ENCODE assay signal across 12 cellular contexts in the genomic region with DNA sequence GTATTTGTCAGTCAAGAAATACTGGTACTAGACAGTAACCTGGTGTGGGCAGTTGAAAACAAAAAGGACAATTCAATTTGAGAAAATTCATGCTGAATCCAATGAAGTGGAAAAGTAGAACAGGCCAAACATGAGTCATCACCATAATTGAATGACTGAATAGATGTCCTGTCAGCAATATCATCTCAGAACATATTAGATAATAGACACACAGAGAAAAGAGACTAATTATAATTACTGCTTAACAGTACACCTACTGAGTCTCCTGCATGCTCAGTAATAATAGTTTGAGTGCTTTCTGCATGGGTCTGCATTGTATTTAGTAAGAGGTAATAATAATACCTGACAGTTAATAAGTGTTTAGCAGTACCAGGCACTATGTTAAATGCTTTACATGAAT.
DNase-seq lines count a peak whose midpoint lies in the region; ATAC-seq, FAIRE-seq and TF ChIP-seq lines count a peak whose summit lies in the region.
"Had no signal": no experiment of that assay in that cellular context is flagged by ENCODE, and none has a peak within 500 bp of the region (broad histone marks: within the 10 kb centered on the region; RNA-seq: fewer than 3 reads in every experiment).

No MANE protein-coding gene starts in this region.

- H3K27me3 ChIP-seq in keratinocyte (ENCODE audit: control insufficient read depth, extremely low read depth, insufficient read depth, low read length), result no peaks in the 10 kb centered on the region
- H3K27me3 ChIP-seq: ascending aorta had no signal

- ATAC-seq in HG03159 (IDR thresholded peaks at IDR 0.05; ENCODE audit: unreplicated experiment), result peak; percentile 44
- no peak for ATAC-seq in GM21381 (IDR thresholded peaks at IDR 0.05; ENCODE audit: unreplicated experiment)

- H3K4me3 Mint-ChIP-seq in activated T-cell treated with anti-CD3 and anti-CD28 coated beads, Interleukin-2, amount 50 U/mL, for 24 hours, result no peak overlapping the region

- no peak overlapping the region for H3K4me3 ChIP-seq in keratinocyte (ENCODE audit: control insufficient read depth in 2 of 3, extremely low read depth in 1 of 3, insufficient read depth in 2 of 3, low read depth in 1 of 3, low read length in 3 of 3)
- H3K4me3 ChIP-seq: ascending aorta, lung had no signal

- DNase-seq in ELR (ENCODE audit: low read depth), result peak; percentile 8
- DNase-seq in RKO (ENCODE audit: low spot score), result peak; percentile 4
- DNase-seq in keratinocyte (ENCODE audit: low read depth, low spot score), result no peak
- no peak for DNase-seq in activated T-cell treated with anti-CD3 and anti-CD28 coated beads, Interleukin-2, amount 50 U/mL, for 24 hours
- DNase-seq in activated naive CD4-positive, alpha-beta T cell treated with Interleukin-2 at 50 U/mL for 16 hours, result no peak
- DNase-seq in activated CD4-positive, alpha-beta T cell treated with anti-CD3 and anti-CD28 coated beads for 48 hours, result no peak

- TF ChIP-seq CTCF in keratinocyte (optimal IDR thresholded peaks at IDR 0.05 in 1 of 3, IDR thresholded peaks at IDR 0.05 in 1 of 3, conservative IDR thresholded peaks at IDR 0.05 in 1 of 3; ENCODE audit: extremely low read depth in 1 of 3, insufficient read depth in 2 of 3, low read length in 3 of 3), result no peak

- H4K20me1 ChIP-seq in keratinocyte (ENCODE audit: control insufficient read depth, extremely low read depth, insufficient read depth, low read length), result no peaks in the 10 kb centered on the region

- no peaks in the 10 kb centered on the region for H3K9me3 ChIP-seq in keratinocyte (ENCODE audit: control insufficient read depth, low read depth, low read length)
- H3K9me3 ChIP-seq: ascending aorta had no signal

- no peak overlapping the region for H3K9ac ChIP-seq in keratinocyte (ENCODE audit: control insufficient read depth, extremely low read depth, insufficient read depth, low read length)

- no peak overlapping the region for H2AFZ ChIP-seq in keratinocyte (ENCODE audit: control insufficient read depth, low read length)

- H3K27ac ChIP-seq in keratinocyte (ENCODE audit: control insufficient read depth, insufficient read depth, low read length), result peak overlapping the region; percentile 10
- H3K27ac ChIP-seq: ascending aorta, C4-2B had no signal

- peak; percentile 79 for FAIRE-seq in keratinocyte (lab: Jason Lieb, UNC)
- FAIRE-seq: H1 had no signal

- dilution Hi-C loops in keratinocyte (cut with MboI; ENCODE audit: extremely low pct_ligation_motif_present, low sequenced_read_pairs), result no loop called here

- no peak overlapping the region for H3K27ac Mint-ChIP-seq in activated T-cell treated with anti-CD3 and anti-CD28 coated beads, Interleukin-2, amount 50 U/mL, for 24 hours

- peaks cover 9% of the 10 kb centered on the region for H3K9me3 Mint-ChIP-seq in activated T-cell treated with anti-CD3 and anti-CD28 coated beads, Interleukin-2, amount 50 U/mL, for 24 hours

- H3K36me3 ChIP-seq in keratinocyte (ENCODE audit: control insufficient read depth in 2 of 2, extremely low read depth in 1 of 2, insufficient read depth in 2 of 2, low read length in 2 of 2), result no peaks in the 10 kb centered on the region

- no peaks in the 10 kb centered on the region for H3K79me2 ChIP-seq in keratinocyte (ENCODE audit: control insufficient read depth, insufficient read depth, low read length)

- H3K4me2 ChIP-seq in keratinocyte (ENCODE audit: control insufficient read depth, extremely low read depth, insufficient read depth, low read depth, low read length), result peak overlapping the region; percentile 3

- peaks cover 23% of the 10 kb centered on the region for H3K36me3 Mint-ChIP-seq in activated T-cell treated with anti-CD3 and anti-CD28 coated beads, Interleukin-2, amount 50 U/mL, for 24 hours (ENCODE audit: low read depth)

- no peaks in the 10 kb centered on the region for H3K27me3 Mint-ChIP-seq in activated T-cell treated with anti-CD3 and anti-CD28 coated beads, Interleukin-2, amount 50 U/mL, for 24 hours

- H3K4me1 Mint-ChIP-seq in activated T-cell treated with anti-CD3 and anti-CD28 coated beads, Interleukin-2, amount 50 U/mL, for 24 hours (ENCODE audit: low read depth), result peaks cover 3% of the 10 kb centered on the region

- H3K4me1 ChIP-seq in keratinocyte (ENCODE audit: control insufficient read depth, extremely low read depth, insufficient read depth, low read length), result peaks cover 36% of the 10 kb centered on the region
- H3K4me1 ChIP-seq: ascending aorta had no signal

- no peaks in the 10 kb centered on the region for H3K9me1 ChIP-seq in keratinocyte (ENCODE audit: control insufficient read depth, extremely low read depth, insufficient read depth, low read length)

Comparison
In these comparisons a context has a peak if more than half of its experiments do, and no peak if none do; other contexts are left out.
1. DNase-seq: peak in ELR (single experiment) and RKO (single experiment); none in keratinocyte (single experiment), activated T-cell treated with anti-CD3 and anti-CD28 coated beads, Interleukin-2, amount 50 U/mL, for 24 hours (single experiment), activated naive CD4-positive, alpha-beta T cell treated with Interleukin-2 at 50 U/mL for 16 hours (single experiment) and activated CD4-positive, alpha-beta T cell treated with anti-CD3 and anti-CD28 coated beads for 48 hours (single experiment).